In the genomic region with DNA sequence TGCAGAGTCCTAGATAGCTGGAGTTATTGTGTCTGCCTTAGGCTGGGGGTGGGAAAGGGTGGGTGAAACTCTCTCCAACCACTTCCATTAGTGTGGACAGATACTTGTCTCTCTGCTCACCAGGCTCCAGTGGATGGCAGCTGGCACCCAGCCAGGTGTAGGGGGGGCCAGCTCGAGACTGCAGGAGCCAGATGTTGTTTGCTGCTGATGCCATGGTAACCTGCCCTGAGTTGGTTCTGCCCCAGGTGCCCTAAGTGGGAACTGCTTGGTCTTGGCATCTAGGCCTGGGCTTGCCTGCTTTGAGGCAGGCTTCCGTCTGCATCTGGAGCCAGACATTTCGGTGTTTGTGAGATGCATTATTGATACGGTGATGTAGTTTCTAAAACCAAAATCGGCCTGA, we compare ENCODE assay signal across 9 cellular contexts.
DNase-seq lines count a peak whose midpoint lies in the region; ATAC-seq and TF ChIP-seq lines count a peak whose summit lies in the region.
"Had no signal": no experiment of that assay in that cellular context is flagged by ENCODE, and none has a peak within 500 bp of the region (broad histone marks: within the 10 kb centered on the region; RNA-seq: fewer than 3 reads in every experiment).

No MANE protein-coding gene starts in this region.

- H3K36me3 ChIP-seq in spleen (peaks cover 0 to 9% (median 2%) of the 10 kb centered on the region in 6 donors), aorta (ENCODE audit: control insufficient read depth in 1 of 2, insufficient read depth in 2 of 2, low read length in 1 of 2) (peaks cover 0 to 2% of the 10 kb centered on the region in 2 donors)

- H3K4me1 ChIP-seq in spleen (no peaks in the 10 kb centered on the region), aorta (ENCODE audit: control insufficient read depth in 1 of 2, insufficient read depth in 2 of 2, low read length in 2 of 2) (no peaks in the 10 kb centered on the region)

- in situ Hi-C loops in KBM-7 (cut with MboI; ENCODE audit: low pct_unique_long_range_greater_than_20kb, low sequenced_read_pairs): no loop called here

- no peaks in the 10 kb centered on the region for H3K27me3 ChIP-seq in spleen (replicated peaks in 1 of 7)
- no peaks in the 10 kb centered on the region for H3K27me3 ChIP-seq in aorta (ENCODE audit: control insufficient read depth in 1 of 2, insufficient read depth in 2 of 2, low read length in 1 of 2)

- no peak for TF ChIP-seq POLR2A in spleen (IDR thresholded peaks at IDR 0.05)

- DNase-seq in KBM-7: peak; percentile 38
- DNase-seq in NCI-H524 (lab: John Stamatoyannopoulos, UW): peak; percentile 88 to 98
- peak; percentile 44 for DNase-seq in glomerular visceral epithelial cell (ENCODE audit: extremely low spot score)
- peak; percentile 51 for DNase-seq in spleen
- DNase-seq in COLO829 (ENCODE audit: low spot score): no peak
- DNase-seq in aorta: no peak
- DNase-seq in T-helper 1 cell: no peak

- intact Hi-C loops in spleen (cut with DNase I; ENCODE audit: low total_unique reads): no loop called here
- intact Hi-C loops in aorta (cut with DNase I): no loop called here

- H3K4me3 ChIP-seq in spleen (no peak overlapping the region), aorta (ENCODE audit: low read length in 2 of 2) (no peak overlapping the region)

- ATAC-seq in HG02678 (IDR thresholded peaks at IDR 0.05; ENCODE audit: unreplicated experiment): no peak
- no peak for ATAC-seq in aorta (ENCODE audit: low FRiP score)

- H3K9me3 ChIP-seq in spleen (no peaks in the 10 kb centered on the region), aorta (ENCODE audit: control insufficient read depth, low read length) (no peaks in the 10 kb centered on the region)

- WGBS in spleen, 5 donors: 67 to 78% (median 75%) methylated on average over 4 to 5 of the region's 5 CpGs
- 47 to 53% methylated on average over 5 of the region's 5 CpGs for WGBS in aorta, 2 donors

- no peak overlapping the region for H3K27ac ChIP-seq in spleen
- H3K27ac ChIP-seq in aorta (ENCODE audit: low read depth in 1 of 2, low read length in 2 of 2): no peak overlapping the region
- H3K27ac ChIP-seq: KMS-11 had no signal

- no peak for TF ChIP-seq CTCF in spleen (IDR thresholded peaks at IDR 0.05 in 8 of 11, conservative IDR thresholded peaks at IDR 0.05 in 3 of 11)

Comparison
In these comparisons a context has a peak if more than half of its experiments do, and no peak if none do; other contexts are left out.
1. DNase-seq: peak in KBM-7 (single experiment), NCI-H524 (2 of 2), glomerular visceral epithelial cell (single experiment) and spleen (single experiment); none in COLO829 (single experiment), aorta (0 of 2) and T-helper 1 cell (0 of 5).